1 cellular context compared by ENCODE assay signal in genomic region chr1:7070389-7071029, GRCh38.
TF ChIP-seq lines count a peak whose summit lies in the region.

No MANE protein-coding gene starts in this region.

TF ChIP-seq in WTC11, 78 proteins besides CTCF, POLR2A, EP300 and RAD21 (continued from another document):
- peak; percentile 38; the same call in 1 of the 2 replicates for TF ChIP-seq E2F5 (CRISPR knock-in tag; IDR thresholded peaks at IDR 0.05)
- TF ChIP-seq PRDM15 (CRISPR knock-in tag; IDR thresholded peaks at IDR 0.05) = peak; percentile 75
